In genomic region chr19:4455742-4456565, GRCh38 we compare ENCODE assay signal across 8 cellular contexts. TPM values are rescaled to one million over a fixed set of nuclear protein-coding genes. Genes with fewer than 3 reads are reported as not detected.
A peak's percentile ranks its signal among the peaks of the same experiment; 100 is the strongest.
DNase-seq lines count a peak whose midpoint lies in the region; ATAC-seq and TF ChIP-seq lines count a peak whose summit lies in the region.

No MANE protein-coding gene starts in this region.

- peak overlapping the region; percentile 58 for H2AK5ac ChIP-seq in mesenchymal stem cell (ENCODE audit: low read length, severe bottlenecking)

- peak overlapping the region; percentile 91 for H3K4me3 Mint-ChIP-seq in activated T-cell treated with anti-CD3 and anti-CD28 coated beads, Interleukin-2, amount 50 U/mL, for 4 hours

- no peaks in the 10 kb centered on the region for H3K9me3 ChIP-seq in OCI-LY7 (ENCODE audit: low read length)
- H3K9me3 ChIP-seq in colonic mucosa, result no peaks in the 10 kb centered on the region
- H3K9me3 ChIP-seq in mesenchymal stem cell (ENCODE audit: control insufficient read depth, low read length), result no peaks in the 10 kb centered on the region
- no peaks in the 10 kb centered on the region for H3K9me3 ChIP-seq in uterus

- H3K23ac ChIP-seq in mesenchymal stem cell (ENCODE audit: low read length in 2 of 2), result peak overlapping the region in 1 of 2 experiments; percentile 65

- H3K36me3 ChIP-seq in OCI-LY7 (ENCODE audit: insufficient read depth, low read length), result peaks cover 17% of the 10 kb centered on the region; the same call in 1 of the 2 replicates
- H3K36me3 ChIP-seq in colonic mucosa, result peaks cover 15% of the 10 kb centered on the region
- H3K36me3 ChIP-seq in mesenchymal stem cell (ENCODE audit: control insufficient read depth in 1 of 2, insufficient read depth in 2 of 2, low read depth in 1 of 2, low read length in 2 of 2), result peaks cover 31 to 40% of the 10 kb centered on the region in 2 experiments
- no peaks in the 10 kb centered on the region for H3K36me3 ChIP-seq in uterus

- peak overlapping the region; percentile 95 to 96 for H3K4ac ChIP-seq in mesenchymal stem cell (ENCODE audit: low read depth in 1 of 2, low read length in 2 of 2)

- POLR2A ChIA-PET in OCI-LY7 (lab: Charles Lee), result interaction anchor here (0.5 kb wide), 1 partner anchor 17 kb away, joined by 4 read pairs; no protein-coding TSS in a partner anchor

- 71% methylated on average over 15 of the region's 15 CpGs for WGBS in mesenchymal stem cell

- H3K4me2 ChIP-seq in OCI-LY7 (ENCODE audit: low read length) (peak overlapping the region; percentile 99), mesenchymal stem cell (ENCODE audit: low read length, poor library complexity, severe bottlenecking) (peak overlapping the region; percentile 94)

- TF ChIP-seq POLR2A in uterus (IDR thresholded peaks at IDR 0.05), result no peak

- H3K4me3 ChIP-seq in OCI-LY7 (ENCODE audit: low read depth, low read length, poor library complexity, severe bottlenecking) (peak overlapping the region; percentile 82), colonic mucosa (peak overlapping the region; percentile 63), mesenchymal stem cell (ENCODE audit: insufficient read depth in 1 of 2, low read depth in 1 of 2, low read length in 2 of 2) (peak overlapping the region; percentile 71 to 99), uterus (peak overlapping the region; percentile 88 to 91)

- H4K20me1 ChIP-seq in OCI-LY7 (ENCODE audit: insufficient read depth, low read length), result no peaks in the 10 kb centered on the region; the same call in 1 of the 2 replicates

- H3K79me1 ChIP-seq in mesenchymal stem cell (replicated peaks; ENCODE audit: low read length, poor library complexity, severe bottlenecking), result peaks cover 30% of the 10 kb centered on the region

- H3K36me3 Mint-ChIP-seq in activated T-cell treated with anti-CD3 and anti-CD28 coated beads, Interleukin-2, amount 50 U/mL, for 4 hours (ENCODE audit: insufficient read depth), result peaks cover 4% of the 10 kb centered on the region

- intact Hi-C loops in OCI-LY7 (cut with micrococcal nuclease; ENCODE audit: unreplicated experiment) (no loop called here), colonic mucosa (cut with DNase I) (loop anchor here (10.0 kb wide), 1 partner anchor 51 kb away; the partner anchor contains the start of genes CHAF1A and SH3GL1), uterus (cut with DNase I; ENCODE audit: low total_unique reads) (no loop called here)

- no peaks in the 10 kb centered on the region for H3K9me3 Mint-ChIP-seq in activated T-cell treated with anti-CD3 and anti-CD28 coated beads, Interleukin-2, amount 50 U/mL, for 4 hours

- H2AFZ ChIP-seq in OCI-LY7 (ENCODE audit: low read length) (no peak overlapping the region), mesenchymal stem cell (ENCODE audit: low read depth, low read length) (no peak overlapping the region)

- H3K27me3 ChIP-seq in colonic mucosa (no peaks in the 10 kb centered on the region), mesenchymal stem cell (ENCODE audit: control insufficient read depth in 1 of 2, insufficient read depth in 1 of 2, low read length in 2 of 2) (no peaks in the 10 kb centered on the region), uterus (no peaks in the 10 kb centered on the region)

- peak overlapping the region; percentile 65 for H2BK15ac ChIP-seq in mesenchymal stem cell (ENCODE audit: low read depth, poor library complexity, severe bottlenecking)

- H2BK12ac ChIP-seq in mesenchymal stem cell (ENCODE audit: low read length in 2 of 2), result peak overlapping the region; percentile 46 to 69

- peaks cover 11% of the 10 kb centered on the region; the same call in 1 of the 2 replicates for H3K79me2 ChIP-seq in OCI-LY7 (ENCODE audit: insufficient read depth, low read depth, low read length)

- ATAC-seq in activated T-cell treated with anti-CD3 and anti-CD28 coated beads, Interleukin-2, amount 50 U/mL, for 4 hours, result no peak

- BruUV-seq in OCI-LY7 (replicated peaks; lab: Mats Ljungman, UMichigan), result no TSS peak

- H4K8ac ChIP-seq in mesenchymal stem cell (ENCODE audit: low read length), result peak overlapping the region; percentile 47

- H3K14ac ChIP-seq in mesenchymal stem cell (ENCODE audit: low read length in 2 of 2), result peak overlapping the region in 1 of 2 experiments; percentile 96

- peaks cover 13% of the 10 kb centered on the region for H3K4me1 Mint-ChIP-seq in activated T-cell treated with anti-CD3 and anti-CD28 coated beads, Interleukin-2, amount 50 U/mL, for 4 hours (ENCODE audit: low read depth)

- no peak for DNase-seq in activated T-cell treated with anti-CD3 and anti-CD28 coated beads, Interleukin-2, amount 50 U/mL, for 4 hours
- DNase-seq in activated T-cell treated with anti-CD3 and anti-CD28 coated beads, Interleukin-2, amount 50 U/mL, for 1 hour, result no peak
- no peak for DNase-seq in OCI-LY7 (ENCODE audit: low spot score)
- DNase-seq in colonic mucosa, result no peak
- DNase-seq in mesenchymal stem cell, result peak; percentile 63
- DNase-seq in uterus, result peak; percentile 88
- DNase-seq in H4 (ENCODE audit: low spot score), result no peak
- no peak for DNase-seq in NCI-H2081 (lab: John Stamatoyannopoulos, UW)

- H3K18ac ChIP-seq in mesenchymal stem cell (ENCODE audit: low read depth in 1 of 2, low read length in 2 of 2), result peak overlapping the region; percentile 68 to 95

- H3K4me1 ChIP-seq in OCI-LY7 (ENCODE audit: insufficient read depth, low read length, poor library complexity, severe bottlenecking), result peaks cover 15% of the 10 kb centered on the region
- H3K4me1 ChIP-seq in colonic mucosa, result peaks cover 6% of the 10 kb centered on the region
- H3K4me1 ChIP-seq in mesenchymal stem cell (ENCODE audit: control insufficient read depth, insufficient read depth, low read depth, low read length), result peaks cover 38% of the 10 kb centered on the region
- peaks cover 0 to 22% of the 10 kb centered on the region in 2 donors for H3K4me1 ChIP-seq in uterus

- peak overlapping the region; percentile 63 to 81 for H3K9ac ChIP-seq in colonic mucosa (ENCODE audit: low read depth in 2 of 2, low read length in 2 of 2)
- peak overlapping the region; percentile 100 for H3K9ac ChIP-seq in mesenchymal stem cell (ENCODE audit: low read length)

- H2BK5ac ChIP-seq in mesenchymal stem cell (ENCODE audit: low read depth, low read length, poor library complexity, severe bottlenecking), result peak overlapping the region; percentile 66

- no peak overlapping the region for H3K27ac ChIP-seq in OCI-LY7 (ENCODE audit: low read depth, low read length, poor library complexity, severe bottlenecking)
- H3K27ac ChIP-seq in colonic mucosa, result peak overlapping the region; percentile 69
- peak overlapping the region; percentile 91 for H3K27ac ChIP-seq in mesenchymal stem cell (ENCODE audit: low read length, poor library complexity, severe bottlenecking)
- peak overlapping the region; percentile 95 to 99 for H3K27ac ChIP-seq in uterus

- H3K27me3 Mint-ChIP-seq in activated T-cell treated with anti-CD3 and anti-CD28 coated beads, Interleukin-2, amount 50 U/mL, for 4 hours (ENCODE audit: low read depth), result no peaks in the 10 kb centered on the region

- peak overlapping the region; percentile 98 for H4K91ac ChIP-seq in mesenchymal stem cell (ENCODE audit: low read length)

- H3K9me2 ChIP-seq in OCI-LY7 (ENCODE audit: insufficient read depth, low read length), result no peaks in the 10 kb centered on the region

- CTCF ChIA-PET in OCI-LY7 (lab: Charles Lee; ENCODE audit: unreplicated experiment), result no interaction called here

- H2BK120ac ChIP-seq in mesenchymal stem cell (ENCODE audit: low read depth, low read length), result peak overlapping the region; percentile 80

- TF ChIP-seq CTCF in OCI-LY7 (conservative IDR thresholded peaks at IDR 0.05; ENCODE audit: low read length), result no peak
- no peak for TF ChIP-seq CTCF in colonic mucosa (IDR thresholded peaks at IDR 0.05)
- TF ChIP-seq CTCF in uterus (IDR thresholded peaks at IDR 0.05), result peak in 2 of 4 experiments; percentile 10 to 20

RNA-seq across cellular contexts. Expression of gene UBXN6, which starts 1.6 kb away (rescaled TPM):
- 10 to 100 TPM; 57.2 to 73.1 (median 70.7) TPM for total RNA-seq in activated T-cell treated with anti-CD3 and anti-CD28 coated beads, Interleukin-2, amount 50 U/mL, for 4 hours
- 42.3 and 43.5 TPM in 2 replicates for total RNA-seq in OCI-LY7 (2014; rRNA removed; shearing (Covaris generic))
- total RNA-seq in OCI-LY7 (2022) (51.9 and 57.0 TPM in 2 replicates), colonic mucosa (10 to 100 TPM; 84.9 to 96.7 TPM), uterus (100 to 1,000 TPM in 2 of 4 donors, 10 to 100 TPM in 2; 61.5 to 266 (median 90.0) TPM)
- polyA plus RNA-seq in mesenchymal stem cell (2013, experiment 1 of 2), result 89.7 TPM
- 95.2 TPM for polyA plus RNA-seq in mesenchymal stem cell (2013, experiment 2 of 2)
- 90.1 and 114 TPM in 2 replicates for total RNA-seq in H4 (2014; rRNA removed; shearing (Covaris generic))

RNA-seq across cellular contexts. Expression of gene HDGFL2, which starts 16.1 kb away (rescaled TPM):
- 10 to 100 TPM; 38.9 to 41.8 (median 40.7) TPM for total RNA-seq in activated T-cell treated with anti-CD3 and anti-CD28 coated beads, Interleukin-2, amount 50 U/mL, for 4 hours
- 54.5 and 79.9 TPM in 2 replicates for total RNA-seq in OCI-LY7 (2014; rRNA removed; shearing (Covaris generic))
- total RNA-seq in OCI-LY7 (2022) (77.3 and 85.9 TPM in 2 replicates), colonic mucosa (10 to 100 TPM; 32.7 to 55.0 TPM), uterus (10 to 100 TPM in 3 of 4 donors, 1 to 10 TPM in 1; 8.5 to 65.8 (median 34.8) TPM)
- polyA plus RNA-seq in mesenchymal stem cell (2013, experiment 1 of 2), result 45.0 TPM
- 43.4 TPM for polyA plus RNA-seq in mesenchymal stem cell (2013, experiment 2 of 2)
- 22.0 and 34.2 TPM in 2 replicates for total RNA-seq in H4 (2014; rRNA removed; shearing (Covaris generic))

RNA-seq across cellular contexts. Expression of gene CHAF1A, which starts 53.5 kb away (rescaled TPM):
- total RNA-seq in activated T-cell treated with anti-CD3 and anti-CD28 coated beads, Interleukin-2, amount 50 U/mL, for 4 hours, result 10 to 100 TPM; 59.1 to 81.0 (median 64.3) TPM
- total RNA-seq in OCI-LY7 (2014; rRNA removed; shearing (Covaris generic)), result 107 and 108 TPM in 2 replicates
- total RNA-seq in OCI-LY7 (2022), result 119 and 128 TPM in 2 replicates
- total RNA-seq in colonic mucosa, result 10 to 100 TPM; 15.6 to 53.2 TPM
- polyA plus RNA-seq in mesenchymal stem cell (2013, experiment 1 of 2), result 7.6 TPM
- 6.3 TPM for polyA plus RNA-seq in mesenchymal stem cell (2013, experiment 2 of 2)
- 10 to 100 TPM in 1 of 4 donors, 1 to 10 TPM in 2, under 1 TPM in 1; 0.59 to 12.9 (median 8.0) TPM for total RNA-seq in uterus
- total RNA-seq in H4 (2014; rRNA removed; shearing (Covaris generic)), result 18.6 and 19.0 TPM in 2 replicates

RNA-seq across cellular contexts. Expression of gene SH3GL1, which starts 55.6 kb away (rescaled TPM):
- total RNA-seq in activated T-cell treated with anti-CD3 and anti-CD28 coated beads, Interleukin-2, amount 50 U/mL, for 4 hours, result 10 to 100 TPM; 50.8 to 52.6 (median 52.2) TPM
- total RNA-seq in OCI-LY7 (2014; rRNA removed; shearing (Covaris generic)), result 24.3 and 33.2 TPM in 2 replicates
- 38.9 and 39.0 TPM in 2 replicates for total RNA-seq in OCI-LY7 (2022)
- 10 to 100 TPM; 54.0 to 66.6 TPM for total RNA-seq in colonic mucosa
- polyA plus RNA-seq in mesenchymal stem cell (2013, experiment 1 of 2), result 108 TPM
- polyA plus RNA-seq in mesenchymal stem cell (2013, experiment 2 of 2), result 106 TPM
- 10 to 100 TPM; 11.8 to 69.3 (median 29.5) TPM for total RNA-seq in uterus
- 34.1 TPM in 2 replicates for total RNA-seq in H4 (2014; rRNA removed; shearing (Covaris generic))

Comparison
In these comparisons a context has a peak if more than half of its experiments do, and no peak if none do; other contexts are left out.
1. DNase-seq: peak in mesenchymal stem cell (single experiment) and uterus (2 of 2); none in activated T-cell treated with anti-CD3 and anti-CD28 coated beads, Interleukin-2, amount 50 U/mL, for 4 hours (single experiment), activated T-cell treated with anti-CD3 and anti-CD28 coated beads, Interleukin-2, amount 50 U/mL, for 1 hour (single experiment), OCI-LY7 (single experiment), colonic mucosa (single experiment), H4 (single experiment) and NCI-H2081 (0 of 2).
2. Peak in every context shown above with its lines, with median percentiles within 50 percentile points of each other: H3K4me3 ChIP-seq.